Comparison of ENCODE assay signal across 1 cellular context in genomic region chr6:143806282-143807102, GRCh38.
TF ChIP-seq lines count a peak whose summit lies in the region.

No MANE protein-coding gene starts in this region.

TF ChIP-seq in K562, 482 proteins besides CTCF, POLR2A, EP300 and RAD21 (continued from another document and continues in another):
- TF ChIP-seq ZBTB33 (CRISPR knock-in tag; IDR thresholded peaks at IDR 0.05) (peak; percentile 35; the same call in 1 of the 2 replicates), ZNF41 (CRISPR knock-in tag; conservative IDR thresholded peaks at IDR 0.05) (peak; percentile 95), MBD1 (CRISPR knock-in tag; IDR thresholded peaks at IDR 0.05) (no peak), ZNF274 (IDR thresholded peaks at IDR 0.05; ENCODE audit: borderline replicate concordance, low read depth, low read length) (no peak), ZNF23 (CRISPR knock-in tag; IDR thresholded peaks at IDR 0.05) (peak; percentile 62; the same call in 1 of the 2 replicates), ZNF134 (CRISPR knock-in tag; conservative IDR thresholded peaks at IDR 0.05) (peak; percentile 77), ELK3 (CRISPR knock-in tag; IDR thresholded peaks at IDR 0.05) (peak; percentile 74; the same call in 1 of the 2 replicates), ZNF165 (CRISPR knock-in tag; IDR thresholded peaks at IDR 0.05; ENCODE audit: borderline replicate concordance) (peak; percentile 88; the same call in 1 of the 2 replicates), TEAD1 (CRISPR knock-in tag; IDR thresholded peaks at IDR 0.05) (peak; percentile 49 to 93; a peak in 3 of 4 replicates), FOXK2 (conservative IDR thresholded peaks at IDR 0.05 in 1 of 2, IDR thresholded peaks at IDR 0.05 in 1 of 2; ENCODE audit: low read depth in 2 of 2) (peak; percentile 78 to 87), ZNF695 (CRISPR knock-in tag; IDR thresholded peaks at IDR 0.05) (0 out of 2 replicates have a peak, but pooled peaks have one; percentile 46), RUNX1 (IDR thresholded peaks at IDR 0.05; ENCODE audit: low read depth) (peak; percentile 95), GTF2E2 (tag; IDR thresholded peaks at IDR 0.05) (peak; percentile 90), HDAC1 (IDR thresholded peaks at IDR 0.05) (peak in 1 of 2 experiments; percentile 73; a peak in 3 of 4 replicates), YY1 (IDR thresholded peaks at IDR 0.05; ENCODE audit: borderline replicate concordance in 1 of 3, control insufficient read depth in 1 of 3, extremely low read depth in 1 of 3, insufficient read depth in 3 of 3, insufficient read length in 1 of 3, insufficient replicate concordance in 2 of 3, low read depth in 1 of 3, low read length in 2 of 3) (peak in 1 of 3 experiments; percentile 47), MCM3 (IDR thresholded peaks at IDR 0.05) (no peak), TBL1XR1 (IDR thresholded peaks at IDR 0.05; ENCODE audit: low read length in 2 of 2) (peak in 1 of 2 experiments; percentile 95; a peak in 3 of 4 replicates), ZFP1 (CRISPR knock-in tag; IDR thresholded peaks at IDR 0.05) (peak; percentile 69; the same call in 1 of the 2 replicates), DEAF1 (CRISPR knock-in tag; IDR thresholded peaks at IDR 0.05) (peak; percentile 48), ZNF445 (CRISPR knock-in tag; IDR thresholded peaks at IDR 0.05; ENCODE audit: low read depth) (0 out of 2 replicates have a peak, but pooled peaks have one; percentile 42), YBX1 (IDR thresholded peaks at IDR 0.05) (no peak), ZNF639 (CRISPR knock-in tag; conservative IDR thresholded peaks at IDR 0.05 in 1 of 2, IDR thresholded peaks at IDR 0.05 in 1 of 2) (peak in 1 of 2 experiments; percentile 95; a peak in 2 of 4 replicates), CBFA2T3 (IDR thresholded peaks at IDR 0.05) (peak; percentile 81), SNRNP70 (optimal IDR thresholded peaks at IDR 0.05; ENCODE audit: low read depth, low read length) (no peak), TCF7 (IDR thresholded peaks at IDR 0.05; ENCODE audit: borderline replicate concordance) (0 out of 2 replicates have a peak, but pooled peaks have one; percentile 24), FOXA3 (CRISPR knock-in tag; conservative IDR thresholded peaks at IDR 0.05 in 1 of 2, IDR thresholded peaks at IDR 0.05 in 1 of 2) (peak in 1 of 2 experiments; percentile 5; a peak in 1 of 4 replicates), HOXB6 (CRISPR knock-in tag; IDR thresholded peaks at IDR 0.05; ENCODE audit: borderline replicate concordance) (no peak), KLF16 (IDR thresholded peaks at IDR 0.05) (peak; percentile 76; the same call in 1 of the 2 replicates), ZEB2 (IDR thresholded peaks at IDR 0.05) (peak; percentile 13; the same call in 1 of the 2 replicates), MECOM (CRISPR knock-in tag; IDR thresholded peaks at IDR 0.05) (0 out of 2 replicates have a peak, but pooled peaks have one; percentile 40), GTF2A2 (tag; IDR thresholded peaks at IDR 0.05) (peak; percentile 76), ZNF76 (CRISPR knock-in tag; IDR thresholded peaks at IDR 0.05; ENCODE audit: borderline replicate concordance) (peak; percentile 77), ETV6 (IDR thresholded peaks at IDR 0.05; ENCODE audit: borderline replicate concordance in 1 of 2, low read depth in 2 of 2, low read length in 1 of 2) (peak in 1 of 2 experiments; percentile 83; a peak in 3 of 4 replicates), ETV6 (CRISPR knock-in tag; IDR thresholded peaks at IDR 0.05; ENCODE audit: borderline replicate concordance) (no peak), CCNT2 (IDR thresholded peaks at IDR 0.05; ENCODE audit: borderline replicate concordance, extremely low read depth, insufficient read length, low read depth, low read length) (peak; percentile 60), ARNT (IDR thresholded peaks at IDR 0.05) (peak; percentile 22 to 78; a peak in 2 of 4 replicates), NR3C1 (CRISPR knock-in tag; IDR thresholded peaks at IDR 0.05) (no peak), TBP (optimal IDR thresholded peaks at IDR 0.05; ENCODE audit: low read depth, low read length) (peak; percentile 16), SUPT5H (IDR thresholded peaks at IDR 0.05) (no peak), JUNB (CRISPR knock-in tag; conservative IDR thresholded peaks at IDR 0.05) (peak; percentile 79; the same call in 1 of the 2 replicates), RCOR1 (IDR thresholded peaks at IDR 0.05; ENCODE audit: borderline replicate concordance in 1 of 2, low read depth in 2 of 2, low read length in 2 of 2) (peak; percentile 52 to 97; a peak in 3 of 4 replicates), GATAD2B (IDR thresholded peaks at IDR 0.05; ENCODE audit: borderline replicate concordance) (0 out of 2 replicates have a peak, but pooled peaks have one; percentile 40), ZNF239 (CRISPR knock-in tag; IDR thresholded peaks at IDR 0.05) (peak; percentile 86), ZNF449 (CRISPR knock-in tag; IDR thresholded peaks at IDR 0.05) (peak; percentile 86), ZBTB11 (CRISPR knock-in tag; IDR thresholded peaks at IDR 0.05) (peak in 1 of 3 experiments; percentile 65; a peak in 2 of 6 replicates), JUND (IDR thresholded peaks at IDR 0.05; ENCODE audit: borderline replicate concordance, low read depth, low read length) (peak; percentile 100), JUND (tag; IDR thresholded peaks at IDR 0.05; ENCODE audit: borderline replicate concordance, low read depth, low read length) (peak; percentile 97), STAT5A (IDR thresholded peaks at IDR 0.05; ENCODE audit: borderline replicate concordance, low read length) (peak; percentile 91), RAD51 (IDR thresholded peaks at IDR 0.05; ENCODE audit: borderline replicate concordance, low read depth) (0 out of 2 replicates have a peak, but pooled peaks have one; percentile 35), MBD2 (IDR thresholded peaks at IDR 0.05; ENCODE audit: borderline replicate concordance, low read depth) (peak; percentile 89), KLF6 (CRISPR knock-in tag; IDR thresholded peaks at IDR 0.05; ENCODE audit: borderline replicate concordance) (peak; percentile 93; the same call in 1 of the 2 replicates), NRF1 (conservative IDR thresholded peaks at IDR 0.05 in 1 of 2, IDR thresholded peaks at IDR 0.05 in 1 of 2) (0 out of 4 replicates have a peak, but pooled peaks of 1 of the 2 experiments have one; percentile 28), HDAC3 (IDR thresholded peaks at IDR 0.05; ENCODE audit: borderline replicate concordance, partially characterized antibody) (peak; percentile 73), CEBPG (CRISPR knock-in tag; IDR thresholded peaks at IDR 0.05) (no peak), CEBPG (tag; conservative IDR thresholded peaks at IDR 0.05 in 1 of 2, IDR thresholded peaks at IDR 0.05 in 1 of 2) (peak in 1 of 2 experiments; percentile 7; a peak in 1 of 4 replicates), HSF4 (CRISPR knock-in tag; IDR thresholded peaks at IDR 0.05; ENCODE audit: borderline replicate concordance) (peak; percentile 84; the same call in 1 of the 2 replicates), KLF13 (tag; IDR thresholded peaks at IDR 0.05; ENCODE audit: borderline replicate concordance, low read depth) (peak; percentile 81), MEF2D (tag; conservative IDR thresholded peaks at IDR 0.05; ENCODE audit: low read depth) (peak; percentile 87), POLR2H (tag; IDR thresholded peaks at IDR 0.05; ENCODE audit: low read depth) (peak; percentile 73), ZBTB8A (IDR thresholded peaks at IDR 0.05; ENCODE audit: partially characterized antibody) (peak; percentile 39), PTTG1 (tag; IDR thresholded peaks at IDR 0.05; ENCODE audit: low read depth) (peak; percentile 67; the same call in 1 of the 2 replicates), DNMT1 (IDR thresholded peaks at IDR 0.05) (no peak), LARP7 (IDR thresholded peaks at IDR 0.05) (no peak), TCF7L2 (IDR thresholded peaks at IDR 0.05; ENCODE audit: low read depth, low read length) (no peak)
